ENCODE assay signal across 15 cellular contexts in the genomic region with DNA sequence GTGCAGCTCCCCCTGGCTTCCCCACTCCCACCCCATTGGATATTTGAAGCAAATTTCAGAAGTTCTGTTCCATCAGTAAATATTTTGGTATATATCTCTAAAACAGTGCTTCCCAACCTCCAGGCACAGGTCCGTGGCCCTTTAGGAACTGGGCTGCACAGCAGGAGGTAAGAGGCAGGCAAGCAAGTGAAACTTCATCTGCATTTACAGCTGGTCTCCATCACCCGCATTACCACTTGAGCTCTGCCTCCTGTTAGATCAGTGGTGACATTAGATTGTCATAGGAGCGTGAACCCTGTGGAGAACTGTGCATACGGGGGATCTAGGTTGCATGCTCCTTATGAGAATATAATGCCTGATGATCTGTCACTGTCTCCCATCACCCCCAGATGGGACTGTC. TPM values are rescaled to one million over a fixed set of nuclear protein-coding genes. Genes with fewer than 3 reads are reported as not detected.
DNase-seq lines count a peak whose midpoint lies in the region; ATAC-seq and TF ChIP-seq lines count a peak whose summit lies in the region.
"Had no signal": no experiment of that assay in that cellular context is flagged by ENCODE, and none has a peak within 500 bp of the region (broad histone marks: within the 10 kb centered on the region; RNA-seq: fewer than 3 reads in every experiment).

No MANE protein-coding gene starts in this region.

- H3K9ac ChIP-seq in H9 (ENCODE audit: extremely low read depth, insufficient read length, low read length): no peak overlapping the region

- peaks cover 26% of the 10 kb centered on the region for H3K4me1 Mint-ChIP-seq in CD4-positive, alpha-beta T cell (ENCODE audit: low read depth)
- H3K4me1 Mint-ChIP-seq in H9: peaks cover 7 to 10% of the 10 kb centered on the region in 2 experiments
- H3K4me1 Mint-ChIP-seq in effector memory CD8-positive, alpha-beta T cell (ENCODE audit: low read depth in 2 of 2): peaks cover 14 to 48% of the 10 kb centered on the region in 2 donors

- WGBS in H9 (ENCODE audit: extremely low coverage, insufficient read length, low lambda C conversion rate): no CpG with 5 or more reads among the region's 4 CpGs

- no peak overlapping the region for H2BK120ac ChIP-seq in H9 (ENCODE audit: low read depth, low read length, poor library complexity, severe bottlenecking)

- H2AFZ ChIP-seq in H9 (ENCODE audit: low read length): no peak overlapping the region

- no peak overlapping the region for H3K18ac ChIP-seq in H9 (ENCODE audit: insufficient read length, low read depth, low read length)

- H3K27ac ChIP-seq in CD4-positive, alpha-beta T cell (ENCODE audit: low read depth, low read length): no peak overlapping the region
- H3K27ac ChIP-seq in H9 (ENCODE audit: insufficient read length, low read depth, low read length): no peak overlapping the region
- H3K27ac ChIP-seq: C4-2B had no signal

- H3K23me2 ChIP-seq in H9 (ENCODE audit: insufficient read length, low read depth, low read length, poor library complexity, severe bottlenecking): no peaks in the 10 kb centered on the region

- no peaks in the 10 kb centered on the region for H3K27me3 Mint-ChIP-seq in CD4-positive, alpha-beta T cell
- no peaks in the 10 kb centered on the region for H3K27me3 Mint-ChIP-seq in H9 (ENCODE audit: low read depth)
- H3K27me3 Mint-ChIP-seq in effector memory CD8-positive, alpha-beta T cell: no peaks in the 10 kb centered on the region
- H3K27me3 Mint-ChIP-seq: CD8-positive, alpha-beta memory T cell had no signal

- no peak overlapping the region for H3K14ac ChIP-seq in H9 (ENCODE audit: insufficient read depth, low read length)

- H3T11ph ChIP-seq in H9 (ENCODE audit: low read length): no peak overlapping the region

- intact Hi-C loops in CD4-positive, alpha-beta T cell (cut with DNase I, micrococcal nuclease): no loop called here

- no peak overlapping the region for H2AK5ac ChIP-seq in H9 (ENCODE audit: insufficient read length, low read length)

- DNase-seq in CD4-positive, alpha-beta T cell: no peak
- DNase-seq in H9 (peak; percentile 38), NCI-H524 treated with DMSO at 0.1 percent for 48 hours (lab: John Stamatoyannopoulos, UW) (peak; percentile 14), iPS DF 19.7 (ENCODE audit: low read depth, low spot score) (peak; percentile 15), hepatic stellate cell (ENCODE audit: low spot score) (no peak), NCI-H1694 treated with DMSO at 0.1 percent for 48 hours (lab: John Stamatoyannopoulos, UW) (no peak), NCI-H69 (lab: John Stamatoyannopoulos, UW) (no peak)
- DNase-seq in effector memory CD8-positive, alpha-beta T cell: no peak
- DNase-seq: BE2C; CD8-positive, alpha-beta memory T cell; DMS53; GOT3; HCEC 1CT had no signal

- no peak for TF ChIP-seq CTCF in CD4-positive, alpha-beta T cell (IDR thresholded peaks at IDR 0.05)
- TF ChIP-seq CTCF in H9 (conservative IDR thresholded peaks at IDR 0.05): no peak

- no peaks in the 10 kb centered on the region for H3K79me1 ChIP-seq in H9 (ENCODE audit: insufficient read depth, low read depth, low read length, poor library complexity, severe bottlenecking)

- no peak overlapping the region for H4K91ac ChIP-seq in H9 (ENCODE audit: insufficient read length, low read depth, low read length)

- no peaks in the 10 kb centered on the region for H3K27me3 ChIP-seq in CD4-positive, alpha-beta T cell (ENCODE audit: control insufficient read depth, insufficient read depth, low read length)
- H3K27me3 ChIP-seq in H9 (ENCODE audit: insufficient read depth, low read length): no peaks in the 10 kb centered on the region
- H3K27me3 ChIP-seq: BE2C had no signal

- H2BK20ac ChIP-seq in H9 (ENCODE audit: low read depth, low read length, poor library complexity, severe bottlenecking): no peak overlapping the region

- H4K5ac ChIP-seq in H9 (ENCODE audit: insufficient read length, low read depth, low read length): no peak overlapping the region

- no peak for ATAC-seq in CD4-positive, alpha-beta T cell (ENCODE audit: poor library complexity)
- ATAC-seq in effector memory CD8-positive, alpha-beta T cell (replicated peaks): no peak
- ATAC-seq: K562 had no signal

- H3K27ac Mint-ChIP-seq in CD4-positive, alpha-beta T cell: peak overlapping the region; percentile 33
- H3K27ac Mint-ChIP-seq in H9: peak overlapping the region in 1 of 3 experiments; percentile 85; a peak in 1 of 7 replicates
- H3K27ac Mint-ChIP-seq in effector memory CD8-positive, alpha-beta T cell: peak overlapping the region in 1 of 2 donors; percentile 52

- H3K4ac ChIP-seq in H9 (ENCODE audit: low read depth, low read length): no peak overlapping the region

- H2BK5ac ChIP-seq in H9 (ENCODE audit: insufficient read length, low read length): no peak overlapping the region

- no peaks in the 10 kb centered on the region; the same call in 1 of the 2 replicates for H3K4me1 ChIP-seq in H9 (ENCODE audit: insufficient read depth, low read length)
- H3K4me1 ChIP-seq: BE2C had no signal

- H3K79me2 ChIP-seq in H9 (ENCODE audit: insufficient read depth, low read length): no peaks in the 10 kb centered on the region

- H3K4me2 ChIP-seq in H9 (ENCODE audit: insufficient read depth, insufficient read length, low read length): no peak overlapping the region

- H3K23ac ChIP-seq in H9 (ENCODE audit: insufficient read length, low read depth, low read length): no peak overlapping the region

- no peaks in the 10 kb centered on the region for H3K9me3 Mint-ChIP-seq in CD4-positive, alpha-beta T cell
- H3K9me3 Mint-ChIP-seq in H9: no peaks in the 10 kb centered on the region
- no peaks in the 10 kb centered on the region for H3K9me3 Mint-ChIP-seq in effector memory CD8-positive, alpha-beta T cell
- H3K9me3 Mint-ChIP-seq: CD8-positive, alpha-beta memory T cell had no signal

- H2BK12ac ChIP-seq in H9 (ENCODE audit: insufficient read length, low read depth, low read length): no peak overlapping the region

- H2BK15ac ChIP-seq in H9 (ENCODE audit: low read depth, low read length): no peak overlapping the region

- no peaks in the 10 kb centered on the region for H4K20me1 ChIP-seq in H9 (ENCODE audit: control insufficient read depth, insufficient read depth, insufficient read length)

- CTCF ChIA-PET in CD4-positive, alpha-beta T cell (lab: Charles Lee): no interaction called here

- no peak overlapping the region for H4K8ac ChIP-seq in H9 (replicated peaks; ENCODE audit: insufficient read length, low read depth, low read length)

- H3K36me3 Mint-ChIP-seq in CD4-positive, alpha-beta T cell (ENCODE audit: low read depth): peaks cover 68% of the 10 kb centered on the region
- peaks cover 0 to 12% (median 5%) of the 10 kb centered on the region in 3 experiments; a peak in 4 of 7 replicates for H3K36me3 Mint-ChIP-seq in H9 (ENCODE audit: insufficient read depth in 1 of 3, low read depth in 3 of 3)
- H3K36me3 Mint-ChIP-seq in effector memory CD8-positive, alpha-beta T cell (ENCODE audit: insufficient read depth): peaks cover 42% of the 10 kb centered on the region

- no peak overlapping the region for H3K4me3 Mint-ChIP-seq in CD4-positive, alpha-beta T cell
- no peak overlapping the region for H3K4me3 Mint-ChIP-seq in H9
- H3K4me3 Mint-ChIP-seq in effector memory CD8-positive, alpha-beta T cell: no peak overlapping the region
- H3K4me3 Mint-ChIP-seq: CD8-positive, alpha-beta memory T cell had no signal

- POLR2A ChIA-PET in CD4-positive, alpha-beta T cell (lab: Charles Lee): no interaction called here

- no peak overlapping the region for H3K56ac ChIP-seq in H9 (ENCODE audit: insufficient read length, low read depth, low read length)

- no peaks in the 10 kb centered on the region for H3K9me3 ChIP-seq in CD4-positive, alpha-beta T cell (ENCODE audit: control insufficient read depth, low read length)
- no peaks in the 10 kb centered on the region for H3K9me3 ChIP-seq in H9 (ENCODE audit: control insufficient read depth, low read depth, low read length)
- H3K9me3 ChIP-seq: BE2C had no signal

RNA-seq across cellular contexts. Expression of gene GOLGA4, which starts 28.6 kb away (rescaled TPM):
- 10 to 100 TPM; 50.2 TPM for total RNA-seq in CD4-positive, alpha-beta T cell
- total RNA-seq in H9 (2021): 48.2 and 49.0 TPM in 2 replicates

Comparison
In these comparisons a context has a peak if more than half of its experiments do, and no peak if none do; other contexts are left out.
1. DNase-seq: peak in H9 (single experiment), NCI-H524 treated with DMSO at 0.1 percent for 48 hours (single experiment) and iPS DF 19.7 (single experiment); none in CD4-positive, alpha-beta T cell (0 of 10), effector memory CD8-positive, alpha-beta T cell (0 of 3), hepatic stellate cell (single experiment), NCI-H1694 treated with DMSO at 0.1 percent for 48 hours (single experiment) and NCI-H69 (single experiment).